In the genomic region with DNA sequence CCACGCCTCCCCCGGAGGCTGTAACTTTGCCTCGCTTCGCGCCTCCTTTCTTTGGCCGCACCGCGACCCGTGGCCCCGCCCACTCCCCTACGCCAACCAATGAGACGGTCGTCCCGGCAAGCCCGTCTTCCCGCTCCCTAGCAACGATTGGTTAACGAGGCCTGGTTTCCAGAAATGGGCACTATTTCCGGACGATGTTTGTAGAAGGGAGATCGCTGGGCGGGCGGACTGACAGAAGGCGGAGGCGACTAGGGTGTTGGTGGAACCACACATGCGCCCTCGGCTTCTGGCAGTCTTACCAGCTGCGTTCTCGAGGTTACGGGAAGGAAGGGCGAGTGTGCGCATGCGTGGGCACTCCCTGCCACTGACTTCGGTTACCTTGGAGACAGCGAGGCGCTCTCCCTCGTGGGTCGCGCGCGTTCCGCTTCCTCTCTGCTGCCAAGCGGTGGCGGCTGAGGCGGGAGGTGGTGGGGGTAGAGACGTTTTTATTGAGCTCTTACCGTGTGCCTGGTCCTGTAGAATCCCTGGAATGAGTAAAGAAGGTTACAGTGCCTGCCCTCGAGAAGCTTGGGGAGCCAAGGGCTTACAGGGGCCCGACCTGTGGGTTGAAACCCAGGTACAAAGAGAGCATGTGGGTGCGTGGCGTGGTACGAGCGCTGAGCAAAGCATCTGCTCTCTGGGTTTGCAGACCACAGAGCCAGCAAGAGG, we compare ENCODE assay signal across 8 cellular contexts. TPM values are rescaled to one million over a fixed set of nuclear protein-coding genes. Genes with fewer than 3 reads are reported as not detected.
DNase-seq lines count a peak whose midpoint lies in the region; ATAC-seq and TF ChIP-seq lines count a peak whose summit lies in the region.

No MANE protein-coding gene starts in this region.

- H3K36me3 ChIP-seq in ES-I3 (ENCODE audit: insufficient read depth, low read length) = no peaks in the 10 kb centered on the region
- H3K36me3 ChIP-seq in H7 (replicated peaks; ENCODE audit: control insufficient read depth, insufficient read depth, low read length) = no peaks in the 10 kb centered on the region
- no peaks in the 10 kb centered on the region for H3K36me3 ChIP-seq in Loucy (ENCODE audit: insufficient read depth, low read length)
- no peaks in the 10 kb centered on the region; the same call in 1 of the 2 replicates for H3K36me3 ChIP-seq in RWPE2 (ENCODE audit: low read depth)

- peak overlapping the region; percentile 91 to 96 for H3K27ac Mint-ChIP-seq in natural killer cell treated with Interleukin-12 subunit alpha and Interleukin-12 subunit beta and Interleukin-15 and Interleukin-18, amount 100 ng/mL, for 72 hours

- H3K4me3 ChIP-seq in H7 (ENCODE audit: insufficient read depth, low read depth, low read length) (peak overlapping the region; percentile 68), Loucy (ENCODE audit: low read length, poor library complexity, severe bottlenecking) (peak overlapping the region; percentile 81), RWPE2 (ENCODE audit: severe bottlenecking) (peak overlapping the region; percentile 82), fibroblast of pulmonary artery (replicated peaks; ENCODE audit: low read depth, low read length) (peak overlapping the region; percentile 56)

- DNase-seq in H7 = peak; percentile 100
- DNase-seq in RWPE2 (ENCODE audit: low spot score) = peak; percentile 100
- DNase-seq in activated effector memory CD4-positive, alpha-beta T cell treated with Interleukin-2 at 50 U/mL for 16 hours = peak; percentile 100
- peak; percentile 100 for DNase-seq in fibroblast of pulmonary artery (ENCODE audit: low read depth)
- peak; percentile 100 for DNase-seq in natural killer cell treated with Interleukin-12 subunit alpha and Interleukin-12 subunit beta and Interleukin-15 and Interleukin-18, amount 100 ng/mL, for 72 hours (ENCODE audit: low spot score)
- peak; percentile 100 for DNase-seq in stimulated activated naive CD4-positive, alpha-beta T cell treated with Interleukin-2 at 50 U/mL for 16 hours (lab: John Stamatoyannopoulos, UW)

- H3K4me3 Mint-ChIP-seq in natural killer cell treated with Interleukin-12 subunit alpha and Interleukin-12 subunit beta and Interleukin-15 and Interleukin-18, amount 100 ng/mL, for 72 hours = peak overlapping the region; percentile 92

- H3K27ac ChIP-seq in RWPE2 (ENCODE audit: poor library complexity, severe bottlenecking) = peak overlapping the region; percentile 98

- H3K4me1 ChIP-seq in ES-I3 (ENCODE audit: insufficient read depth, low read length) (peaks cover 58% of the 10 kb centered on the region), Loucy (ENCODE audit: insufficient read depth, low read length, poor library complexity, severe bottlenecking) (peaks cover 64% of the 10 kb centered on the region), RWPE2 (ENCODE audit: insufficient read depth, poor library complexity, severe bottlenecking) (peaks cover 65% of the 10 kb centered on the region)

- H3K27me3 Mint-ChIP-seq in natural killer cell treated with Interleukin-12 subunit alpha and Interleukin-12 subunit beta and Interleukin-15 and Interleukin-18, amount 100 ng/mL, for 72 hours = no peaks in the 10 kb centered on the region

- no peaks in the 10 kb centered on the region for H3K9me3 Mint-ChIP-seq in natural killer cell treated with Interleukin-12 subunit alpha and Interleukin-12 subunit beta and Interleukin-15 and Interleukin-18, amount 100 ng/mL, for 72 hours

- no peaks in the 10 kb centered on the region for H4K20me1 ChIP-seq in Loucy (ENCODE audit: insufficient read depth, low read length, poor library complexity, severe bottlenecking)

- H3K4me1 Mint-ChIP-seq in natural killer cell treated with Interleukin-12 subunit alpha and Interleukin-12 subunit beta and Interleukin-15 and Interleukin-18, amount 100 ng/mL, for 72 hours (ENCODE audit: low read depth in 2 of 2) = peaks cover 68 to 80% of the 10 kb centered on the region in 2 donors

- ATAC-seq in RWPE2 (ENCODE audit: low read depth) = peak; percentile 69
- peak; percentile 87 to 93 for ATAC-seq in natural killer cell treated with Interleukin-12 subunit alpha and Interleukin-12 subunit beta and Interleukin-15 and Interleukin-18, amount 100 ng/mL, for 72 hours

- H3K9me3 ChIP-seq in ES-I3 (ENCODE audit: control insufficient read depth, insufficient read depth, low read length) (no peaks in the 10 kb centered on the region), Loucy (ENCODE audit: insufficient read depth, low read depth, low read length) (no peaks in the 10 kb centered on the region), RWPE2 (ENCODE audit: severe bottlenecking) (no peaks in the 10 kb centered on the region)

- peak overlapping the region; percentile 89 for H2AFZ ChIP-seq in Loucy (ENCODE audit: low read length)

- H3K27me3 ChIP-seq in H7 (ENCODE audit: control insufficient read depth, insufficient read depth, low read length) (no peaks in the 10 kb centered on the region), Loucy (ENCODE audit: insufficient read depth, low read length, poor library complexity, severe bottlenecking) (no peaks in the 10 kb centered on the region), RWPE2 (ENCODE audit: insufficient read depth, poor library complexity, severe bottlenecking) (no peaks in the 10 kb centered on the region)

- TF ChIP-seq CTCF in Loucy (conservative IDR thresholded peaks at IDR 0.05; ENCODE audit: low read length) (no peak), RWPE2 (IDR thresholded peaks at IDR 0.05; ENCODE audit: poor library complexity, severe bottlenecking) (no peak), fibroblast of pulmonary artery (IDR thresholded peaks at IDR 0.05; ENCODE audit: low read length, missing control alignments) (no peak)

- H3K4me2 ChIP-seq in Loucy (ENCODE audit: low read depth, low read length, poor library complexity, severe bottlenecking) = peak overlapping the region; percentile 92

- H3K79me2 ChIP-seq in Loucy (ENCODE audit: insufficient read depth, low read length) = peaks cover 36% of the 10 kb centered on the region

- peaks cover 2% of the 10 kb centered on the region; the same call in 1 of the 2 replicates for H3F3A ChIP-seq in Loucy (ENCODE audit: low read depth)

- no peaks in the 10 kb centered on the region for H3K9me2 ChIP-seq in Loucy (replicated peaks; ENCODE audit: low read depth, low read length)

- H3K9ac ChIP-seq in ES-I3 (ENCODE audit: low read depth, low read length) = peak overlapping the region; percentile 78
- H3K9ac ChIP-seq in Loucy (ENCODE audit: low read depth, low read length, poor library complexity, severe bottlenecking) = peak overlapping the region; percentile 59

- peaks cover 24% of the 10 kb centered on the region for H3K36me3 Mint-ChIP-seq in natural killer cell treated with Interleukin-12 subunit alpha and Interleukin-12 subunit beta and Interleukin-15 and Interleukin-18, amount 100 ng/mL, for 72 hours

RNA-seq across cellular contexts. Expression of gene MAP3K14, which starts 0.4 kb away (rescaled TPM):
- total RNA-seq in H7 (2014; rRNA removed; shearing (Covaris generic)) = 1.6 TPM in 2 replicates
- 10 to 100 TPM; 65.9 to 75.4 TPM for total RNA-seq in natural killer cell treated with Interleukin-12 subunit alpha and Interleukin-12 subunit beta and Interleukin-15 and Interleukin-18, amount 100 ng/mL, for 72 hours

RNA-seq across cellular contexts. Expression of gene SPATA32, which starts 55.4 kb away (rescaled TPM):
- total RNA-seq in H7 (2014; rRNA removed; shearing (Covaris generic)) = 0.24 TPM in 1 of 2 replicates, not detected in the other
- total RNA-seq in natural killer cell treated with Interleukin-12 subunit alpha and Interleukin-12 subunit beta and Interleukin-15 and Interleukin-18, amount 100 ng/mL, for 72 hours = under 1 TPM; 0.62 to 0.81 TPM

Comparison
In these comparisons a context has a peak if more than half of its experiments do, and no peak if none do; other contexts are left out.
1. Peak in every context shown above with its lines: DNase-seq, ATAC-seq, H3K4me3 ChIP-seq and H3K27ac ChIP-seq.
2. RNA of gene MAP3K14, which starts 0.4 kb away (total RNA-seq): 65.9 to 75.4 TPM in natural killer cell treated with Interleukin-12 subunit alpha and Interleukin-12 subunit beta and Interleukin-15 and Interleukin-18, amount 100 ng/mL, for 72 hours; 1.6 TPM in H7; every median in the first group is over 10 times any median in the second.